ENCODE assay signal across 21 cellular contexts in genomic region chr1:59457786-59458185, GRCh38.
"Had no signal": no experiment of that assay in that cellular context is flagged by ENCODE, and none has a peak within 500 bp of the region (broad histone marks: within the 10 kb centered on the region; RNA-seq: fewer than 3 reads in every experiment).

No MANE protein-coding gene starts in this region.

- H3K9me3 ChIP-seq: colonic mucosa, lower lobe of right lung had no signal

- H3K4me3 Mint-ChIP-seq: dendritic cell treated with granulocyte-macrophage colony-stimulating factor and Interleukin-4, amounts not matched to agents 40 ng/mL and 50 ng/mL, for 4 days; immature natural killer cell; naive thymus-derived CD4-positive, alpha-beta T cell had no signal

- H3K27me3 ChIP-seq: colonic mucosa, esophagus muscularis mucosa, foreskin keratinocyte, gastroesophageal sphincter, heart left ventricle, hepatocyte had no signal

- H3K4me1 Mint-ChIP-seq: immature natural killer cell had no signal

- FAIRE-seq: endothelial cell of umbilical vein, frontal cortex, keratinocyte had no signal

- H3K27me3 Mint-ChIP-seq: dendritic cell treated with granulocyte-macrophage colony-stimulating factor and Interleukin-4, amounts not matched to agents 40 ng/mL and 50 ng/mL, for 4 days; naive thymus-derived CD4-positive, alpha-beta T cell had no signal

- DNase-seq: colonic mucosa; cortex of kidney; effector CD4-positive, alpha-beta T cell; effector memory CD4-positive, alpha-beta T cell; foreskin keratinocyte; heart left ventricle; hypothalamus; immature natural killer cell; left cardiac atrium; left ventricle myocardium inferior; lower lobe of right lung; mesenchymal stem cell; midbrain; naive thymus-derived CD4-positive, alpha-beta T cell had no signal

- H3K79me2 ChIP-seq: hepatocyte had no signal

- H3K36me3 ChIP-seq: colonic mucosa, esophagus muscularis mucosa, gastroesophageal sphincter, heart left ventricle, lower lobe of right lung had no signal

- H2AFZ ChIP-seq: hepatocyte had no signal

- H3K4me3 ChIP-seq: colonic mucosa, esophagus muscularis mucosa, gastroesophageal sphincter, heart left ventricle, hepatocyte, left ventricle myocardium inferior, lower lobe of right lung had no signal

- H3K27ac ChIP-seq: colonic mucosa, esophagus muscularis mucosa, foreskin keratinocyte, gastroesophageal sphincter, heart left ventricle, hepatocyte, left ventricle myocardium inferior, lower lobe of right lung had no signal

- H3K4me1 ChIP-seq: colonic mucosa, esophagus muscularis mucosa, gastroesophageal sphincter, left ventricle myocardium inferior, lower lobe of right lung had no signal

- ATAC-seq: foreskin keratinocyte; gastroesophageal sphincter; heart left ventricle; left cardiac atrium; lower lobe of right lung; naive thymus-derived CD4-positive, alpha-beta T cell had no signal

- H3K27ac Mint-ChIP-seq: dendritic cell treated with granulocyte-macrophage colony-stimulating factor and Interleukin-4, amounts not matched to agents 40 ng/mL and 50 ng/mL, for 4 days; immature natural killer cell had no signal

- H3K4me2 ChIP-seq: hepatocyte had no signal
